In genomic region chr16:1263591-1264216, GRCh38 we compare ENCODE assay signal across 8 cellular contexts. TPM values are rescaled to one million over a fixed set of nuclear protein-coding genes. Genes with fewer than 3 reads are reported as not detected.
"Had no signal": no experiment of that assay in that cellular context is flagged by ENCODE, and none has a peak within 500 bp of the region (broad histone marks: within the 10 kb centered on the region; RNA-seq: fewer than 3 reads in every experiment).

No MANE protein-coding gene starts in this region.

- H3K4me3 Mint-ChIP-seq: H9, HFFc6 had no signal

- H3K27ac ChIP-seq: GM23248 had no signal

- H3K4me3 ChIP-seq: GM23248, K562 had no signal

- ATAC-seq: K562 had no signal

- H2AFZ ChIP-seq: GM23248 had no signal

- H3K9ac ChIP-seq: GM23248 had no signal

- DNase-seq: GM23248, GOT3, H9, HCEC 1CT, HFFc6, IMR-90 had no signal

- H3K27ac Mint-ChIP-seq: HFFc6 had no signal

RNA-seq across cellular contexts. Expression of gene TPSD1, which starts 7.8 kb away (rescaled TPM):
- total RNA-seq: GM23248, H9, HFFc6, HT-29, IMR-90, K562 had no signal
- polyA plus RNA-seq: GM23248, IMR-90, K562 had no signal

RNA-seq across cellular contexts. Expression of gene TPSAB1, which starts 23.2 kb away (rescaled TPM):
- total RNA-seq: GM23248, H9, HFFc6, HT-29, IMR-90, K562 had no signal
- polyA plus RNA-seq: GM23248, IMR-90, K562 had no signal

RNA-seq across cellular contexts. Expression of gene TPSB2, which starts 33.7 kb away (rescaled TPM):
- total RNA-seq: GM23248, H9, HFFc6, HT-29, IMR-90 had no signal
- polyA plus RNA-seq: GM23248, IMR-90, K562 had no signal

RNA-seq across cellular contexts. Expression of gene TPSG1, which starts 38.6 kb away (rescaled TPM):
- total RNA-seq: GM23248, H9, IMR-90, K562 had no signal
- polyA plus RNA-seq: GM23248, IMR-90, K562 had no signal
